ENCODE assay signal across 31 cellular contexts in genomic region chr12:16950041-16950677, GRCh38.
DNase-seq lines count a peak whose midpoint lies in the region; TF ChIP-seq lines count a peak whose summit lies in the region.
"Had no signal": no experiment of that assay in that cellular context is flagged by ENCODE, and none has a peak within 500 bp of the region (broad histone marks: within the 10 kb centered on the region; RNA-seq: fewer than 3 reads in every experiment).

No MANE protein-coding gene starts in this region.

- H3K4me3 ChIP-seq in hepatocyte = no peak overlapping the region
- H3K4me3 ChIP-seq: BLaER1 treated with 17β-estradiol and CSF1 and Interleukin-3, amounts not matched to agents 10 nM and 100 nM; breast epithelium; esophagus squamous epithelium; GM12878; pancreas; spleen; upper lobe of left lung had no signal

- no peak overlapping the region for H3K4me3 Mint-ChIP-seq in chondrocyte (ENCODE audit: unreplicated experiment)
- no peak overlapping the region for H3K4me3 Mint-ChIP-seq in type B pancreatic cell
- H3K4me3 Mint-ChIP-seq: activated CD4-positive, alpha-beta memory T cell treated with anti-CD3 and anti-CD28 coated beads for 36 hours; activated naive CD4-positive, alpha-beta T cell treated with anti-CD3 and anti-CD28 coated beads, Interleukin-2, amount 10 ng/mL, durations not matched to agents 7 days and 5 days; effector memory CD8-positive, alpha-beta T cell; naive thymus-derived CD4-positive, alpha-beta T cell had no signal

- no peaks in the 10 kb centered on the region for H3K79me2 ChIP-seq in hepatocyte

- no peaks in the 10 kb centered on the region for H4K20me1 ChIP-seq in hepatocyte (ENCODE audit: insufficient read depth, poor library complexity, severe bottlenecking)
- H4K20me1 ChIP-seq: BLaER1 treated with 17β-estradiol and CSF1 and Interleukin-3, amounts not matched to agents 10 nM and 100 nM had no signal

- H3K27ac Mint-ChIP-seq in chondrocyte (ENCODE audit: unreplicated experiment) = no peak overlapping the region
- H3K27ac Mint-ChIP-seq in type B pancreatic cell = no peak overlapping the region
- H3K27ac Mint-ChIP-seq: activated CD4-positive, alpha-beta memory T cell treated with anti-CD3 and anti-CD28 coated beads for 36 hours; activated naive CD4-positive, alpha-beta T cell treated with anti-CD3 and anti-CD28 coated beads, Interleukin-2, amount 10 ng/mL, durations not matched to agents 7 days and 5 days; effector memory CD8-positive, alpha-beta T cell; naive thymus-derived CD4-positive, alpha-beta T cell had no signal

- H3K36me3 Mint-ChIP-seq in chondrocyte (ENCODE audit: low read depth) (no peaks in the 10 kb centered on the region), type B pancreatic cell (no peaks in the 10 kb centered on the region)
- H3K36me3 Mint-ChIP-seq: activated CD4-positive, alpha-beta memory T cell treated with anti-CD3 and anti-CD28 coated beads for 36 hours; activated naive CD4-positive, alpha-beta T cell treated with anti-CD3 and anti-CD28 coated beads, Interleukin-2, amount 10 ng/mL, durations not matched to agents 7 days and 5 days; naive thymus-derived CD4-positive, alpha-beta T cell had no signal

- H3K36me3 ChIP-seq in hepatocyte (replicated peaks; ENCODE audit: insufficient read depth, low read depth) = no peaks in the 10 kb centered on the region
- H3K36me3 ChIP-seq: BLaER1 treated with 17β-estradiol and CSF1 and Interleukin-3, amounts not matched to agents 10 nM and 100 nM; breast epithelium; esophagus squamous epithelium; pancreas; spleen; upper lobe of left lung had no signal

- TF ChIP-seq CTCF in chondrocyte (IDR thresholded peaks at IDR 0.05) = no peak
- no peak for TF ChIP-seq CTCF in type B pancreatic cell (conservative IDR thresholded peaks at IDR 0.05)
- no peak for TF ChIP-seq CTCF in hepatocyte (IDR thresholded peaks at IDR 0.05; ENCODE audit: poor library complexity)

- no peak overlapping the region for H2AFZ ChIP-seq in hepatocyte

- H3K27me3 ChIP-seq in hepatocyte = no peaks in the 10 kb centered on the region
- H3K27me3 ChIP-seq: BLaER1 treated with 17β-estradiol and CSF1 and Interleukin-3, amounts not matched to agents 10 nM and 100 nM; breast epithelium; esophagus squamous epithelium; spleen; upper lobe of left lung had no signal

- DNase-seq in NCI-H2227 (lab: John Stamatoyannopoulos, UW; ENCODE audit: unreplicated experiment) (peak; percentile 31), chondrocyte (ENCODE audit: low spot score) (peak; percentile 12), left kidney (ENCODE audit: low read depth, low spot score) (peak; percentile 52), G401 (ENCODE audit: low spot score) (no peak), type B pancreatic cell (ENCODE audit: extremely low spot score, unreplicated experiment) (no peak), hepatocyte (ENCODE audit: low spot score) (no peak)
- DNase-seq in activated CD4-positive, alpha-beta T cell treated with anti-CD3 and anti-CD28 coated beads, Interleukin-2, amount 50 U/mL, for 4 hours = no peak
- DNase-seq: activated CD4-positive, alpha-beta memory T cell treated with anti-CD3 and anti-CD28 coated beads for 36 hours; activated CD4-positive, CD25-positive, alpha-beta regulatory T cell; activated CD8-positive, alpha-beta memory T cell treated with anti-CD3 and anti-CD28 coated beads, Interleukin-2, amount 50 U/mL, for 4 hours; activated naive CD4-positive, alpha-beta T cell treated with anti-CD3 and anti-CD28 coated beads, Interleukin-2, amount 10 ng/mL, durations not matched to agents 7 days and 5 days; DMS79 treated with DMSO at 0.1 percent for 48 hours; effector memory CD8-positive, alpha-beta T cell; esophagus squamous epithelium; foreskin melanocyte; GOT3; hippocampal formation; midbrain; MV-4-11; naive thymus-derived CD4-positive, alpha-beta T cell; NCI-H1694 treated with DMSO at 0.1 percent for 48 hours; pancreas; SHP77 treated with DMSO at 0.1 percent for 48 hours; spleen; stimulated activated CD4-positive, alpha-beta T cell treated with anti-CD3 and anti-CD28 coated beads, Interleukin-2, amount 100 ng/mL, for 48 hours; substantia nigra; upper lobe of left lung had no signal

- in situ Hi-C loops in G401 (cut with HindIII; ENCODE audit: low sequenced_read_pairs) = no loop called here

- no peak overlapping the region for H3K4me2 ChIP-seq in hepatocyte
- H3K4me2 ChIP-seq: BLaER1 treated with 17β-estradiol and CSF1 and Interleukin-3, amounts not matched to agents 10 nM and 100 nM had no signal

- 63% methylated on average over 5 of the region's 5 CpGs for whole genome bisulfite sequencing in hepatocyte (ENCODE audit: low lambda C conversion rate, missing lambda C conversion rate)

- no peaks in the 10 kb centered on the region for H3K4me1 ChIP-seq in hepatocyte (ENCODE audit: insufficient read depth)
- H3K4me1 ChIP-seq: breast epithelium, Caco-2, esophagus squamous epithelium, pancreas, spleen, upper lobe of left lung had no signal

- H3K9me3 Mint-ChIP-seq in chondrocyte (ENCODE audit: low read depth) (no peaks in the 10 kb centered on the region), type B pancreatic cell (no peaks in the 10 kb centered on the region)

- no peak overlapping the region for H3K27ac ChIP-seq in hepatocyte
- H3K27ac ChIP-seq: BLaER1 treated with 17β-estradiol and CSF1 and Interleukin-3, amounts not matched to agents 10 nM and 100 nM; breast epithelium; esophagus squamous epithelium; pancreas; spleen; upper lobe of left lung had no signal

- no peaks in the 10 kb centered on the region for H3K4me1 Mint-ChIP-seq in chondrocyte (ENCODE audit: low read depth)
- H3K4me1 Mint-ChIP-seq in type B pancreatic cell (ENCODE audit: unreplicated experiment) = peaks cover 4% of the 10 kb centered on the region
- H3K4me1 Mint-ChIP-seq: activated naive CD4-positive, alpha-beta T cell treated with anti-CD3 and anti-CD28 coated beads, Interleukin-2, amount 10 ng/mL, durations not matched to agents 7 days and 5 days; naive thymus-derived CD4-positive, alpha-beta T cell had no signal

- no peaks in the 10 kb centered on the region for H3K9me2 ChIP-seq in hepatocyte (replicated peaks; ENCODE audit: insufficient read depth)

- no peaks in the 10 kb centered on the region for H3K9me3 ChIP-seq in hepatocyte (ENCODE audit: low read depth)
- H3K9me3 ChIP-seq: BLaER1 treated with 17β-estradiol and CSF1 and Interleukin-3, amounts not matched to agents 10 nM and 100 nM; breast epithelium; Caco-2; pancreas; spleen; upper lobe of left lung had no signal

- H3K27me3 Mint-ChIP-seq in chondrocyte (ENCODE audit: low read depth) = peaks cover 3% of the 10 kb centered on the region
- H3K27me3 Mint-ChIP-seq in type B pancreatic cell = peaks cover 2% of the 10 kb centered on the region
- H3K27me3 Mint-ChIP-seq: activated CD4-positive, alpha-beta memory T cell treated with anti-CD3 and anti-CD28 coated beads for 36 hours; activated naive CD4-positive, alpha-beta T cell treated with anti-CD3 and anti-CD28 coated beads, Interleukin-2, amount 10 ng/mL, durations not matched to agents 7 days and 5 days; effector memory CD8-positive, alpha-beta T cell; naive thymus-derived CD4-positive, alpha-beta T cell had no signal

Comparison
In these comparisons a context has a peak if more than half of its experiments do, and no peak if none do; other contexts are left out.
1. DNase-seq: peak in NCI-H2227 (single experiment), chondrocyte (single experiment) and left kidney (single experiment); none in activated CD4-positive, alpha-beta T cell treated with anti-CD3 and anti-CD28 coated beads, Interleukin-2, amount 50 U/mL, for 4 hours (0 of 2), G401 (single experiment), type B pancreatic cell (single experiment) and hepatocyte (single experiment).